Comparison of ENCODE assay signal across 10 cellular contexts in genomic region chr14:99511421-99512109, GRCh38. TPM values are rescaled to one million over a fixed set of nuclear protein-coding genes. Genes with fewer than 3 reads are reported as not detected.
DNase-seq lines count a peak whose midpoint lies in the region; ATAC-seq and TF ChIP-seq lines count a peak whose summit lies in the region.
"Had no signal": no experiment of that assay in that cellular context is flagged by ENCODE, and none has a peak within 500 bp of the region (broad histone marks: within the 10 kb centered on the region; RNA-seq: fewer than 3 reads in every experiment).

No MANE protein-coding gene starts in this region.

- no peak overlapping the region for H3K27ac Mint-ChIP-seq in activated CD4-positive, alpha-beta T cell treated with anti-CD3 and anti-CD28 coated beads for 36 hours

- no peak for ATAC-seq in stimulated activated naive CD8-positive, alpha-beta T cell treated with anti-CD3 and anti-CD28 coated beads, Interleukin-15, Interleukin-2, amounts not matched to agents 100 U/mL and 50 U/mL, for 24 hours
- ATAC-seq in activated CD4-positive, alpha-beta T cell treated with anti-CD3 and anti-CD28 coated beads for 36 hours: no peak

- DNase-seq in GM23248: peak; percentile 47
- DNase-seq in cardiac fibroblast (ENCODE audit: low read depth in 2 of 2): peak; percentile 25 to 34
- peak; percentile 51 for DNase-seq in hepatic stellate cell (ENCODE audit: low spot score)
- peak; percentile 68 for DNase-seq in spleen
- DNase-seq in G401 (ENCODE audit: low spot score): no peak
- no peak for DNase-seq in stimulated activated naive CD8-positive, alpha-beta T cell treated with anti-CD3 and anti-CD28 coated beads, Interleukin-15, Interleukin-2, amounts not matched to agents 100 U/mL and 50 U/mL, for 24 hours
- no peak for DNase-seq in activated CD4-positive, alpha-beta T cell treated with anti-CD3 and anti-CD28 coated beads for 36 hours
- DNase-seq in MM.1S: no peak
- DNase-seq: NK-92 treated with Interleukin-12 subunit alpha and Interleukin-12 subunit beta, amount 100 ng/mL, for 24 hours; stimulated activated naive CD4-positive, alpha-beta T cell treated with Interleukin-2 at 50 U/mL for 16 hours had no signal

- H3K27me3 ChIP-seq in GM23248 (replicated peaks; ENCODE audit: insufficient read depth) (no peaks in the 10 kb centered on the region), spleen (replicated peaks in 1 of 7) (no peaks in the 10 kb centered on the region), MM.1S (replicated peaks; ENCODE audit: insufficient read depth, low read length) (no peaks in the 10 kb centered on the region)

- CTCF ChIA-PET in activated CD4-positive, alpha-beta T cell treated with anti-CD3 and anti-CD28 coated beads for 36 hours (lab: Charles Lee): no interaction called here

- H3K79me2 ChIP-seq in GM23248 (ENCODE audit: insufficient read depth) (no peaks in the 10 kb centered on the region), MM.1S (ENCODE audit: low read length) (no peaks in the 10 kb centered on the region)

- no peak for TF ChIP-seq POLR2A in spleen (IDR thresholded peaks at IDR 0.05)

- no peaks in the 10 kb centered on the region for H3K27me3 Mint-ChIP-seq in activated CD4-positive, alpha-beta T cell treated with anti-CD3 and anti-CD28 coated beads for 36 hours

- in situ Hi-C loops in GM23248 (cut with MboI): no loop called here
- in situ Hi-C loops in G401 (cut with HindIII; ENCODE audit: low sequenced_read_pairs): no loop called here

- H3K27ac ChIP-seq in GM23248 (peak overlapping the region; percentile 41), spleen (no peak overlapping the region), MM.1S (ENCODE audit: low read length) (no peak overlapping the region)

- no peak overlapping the region for H3K4me3 ChIP-seq in GM23248
- H3K4me3 ChIP-seq in cardiac fibroblast (replicated peaks in 1 of 2; ENCODE audit: low read depth in 2 of 2, low read length in 2 of 2): no peak overlapping the region
- no peak overlapping the region for H3K4me3 ChIP-seq in spleen
- H3K4me3 ChIP-seq in MM.1S (ENCODE audit: low read length): no peak overlapping the region

- H3K9ac ChIP-seq in GM23248 (peak overlapping the region; percentile 35; the same call in 1 of the 2 replicates), MM.1S (ENCODE audit: low read length) (no peak overlapping the region)

- H3K4me3 Mint-ChIP-seq in activated CD4-positive, alpha-beta T cell treated with anti-CD3 and anti-CD28 coated beads for 36 hours: no peak overlapping the region

- peaks cover 15% of the 10 kb centered on the region for H3K36me3 Mint-ChIP-seq in activated CD4-positive, alpha-beta T cell treated with anti-CD3 and anti-CD28 coated beads for 36 hours (ENCODE audit: low read depth)

- intact Hi-C loops in spleen (cut with DNase I; ENCODE audit: low total_unique reads): loop anchor here (10.0 kb wide), 1 partner anchor 373 kb away; no protein-coding TSS in a partner anchor
- intact Hi-C loops in activated CD4-positive, alpha-beta T cell treated with anti-CD3 and anti-CD28 coated beads for 36 hours (cut with DNase I, micrococcal nuclease): no loop called here

- TF ChIP-seq CTCF in cardiac fibroblast (IDR thresholded peaks at IDR 0.05; ENCODE audit: low read depth, low read length): no peak
- no peak for TF ChIP-seq CTCF in spleen (IDR thresholded peaks at IDR 0.05 in 8 of 11, conservative IDR thresholded peaks at IDR 0.05 in 3 of 11)
- TF ChIP-seq CTCF in MM.1S (IDR thresholded peaks at IDR 0.05; ENCODE audit: low read length): no peak

- H3K9me3 Mint-ChIP-seq in activated CD4-positive, alpha-beta T cell treated with anti-CD3 and anti-CD28 coated beads for 36 hours (ENCODE audit: low read depth): no peaks in the 10 kb centered on the region

- WGBS in GM23248 (ENCODE audit: low coverage in 1 of 2, low lambda C conversion rate in 2 of 2, missing lambda C conversion rate in 2 of 2), 2 experiments: 42 to 53% methylated on average over 12 of the region's 12 CpGs
- WGBS in spleen, 5 donors: 85 to 95% (median 91%) methylated on average over 5 to 12 of the region's 12 CpGs

- no peaks in the 10 kb centered on the region for H3K9me2 ChIP-seq in GM23248 (ENCODE audit: insufficient read depth)
- H3K9me2 ChIP-seq in MM.1S (replicated peaks; ENCODE audit: insufficient read depth, low read length): no peaks in the 10 kb centered on the region

- POLR2A ChIA-PET in activated CD4-positive, alpha-beta T cell treated with anti-CD3 and anti-CD28 coated beads for 36 hours (lab: Charles Lee): no interaction called here

- H2AFZ ChIP-seq in GM23248 (no peak overlapping the region), MM.1S (ENCODE audit: low read length) (no peak overlapping the region)

- peaks cover 15% of the 10 kb centered on the region for H3K36me3 ChIP-seq in GM23248 (ENCODE audit: low read depth)
- peaks cover 5 to 93% (median 62%) of the 10 kb centered on the region in 6 donors for H3K36me3 ChIP-seq in spleen
- no peaks in the 10 kb centered on the region for H3K36me3 ChIP-seq in MM.1S (replicated peaks; ENCODE audit: insufficient read depth, low read length)

- H4K20me1 ChIP-seq in GM23248 (ENCODE audit: insufficient read depth) (no peaks in the 10 kb centered on the region), MM.1S (ENCODE audit: insufficient read depth, low read length) (no peaks in the 10 kb centered on the region)

- no peak overlapping the region for H3K4me2 ChIP-seq in GM23248 (ENCODE audit: unreplicated experiment)
- no peak overlapping the region for H3K4me2 ChIP-seq in MM.1S (ENCODE audit: low read depth, low read length)

- H3K4me1 ChIP-seq in GM23248 (ENCODE audit: insufficient read depth): peaks cover 15% of the 10 kb centered on the region
- H3K4me1 ChIP-seq in spleen: peaks cover 0 to 6% (median 0%) of the 10 kb centered on the region in 6 donors
- H3K4me1 ChIP-seq in MM.1S (ENCODE audit: low read length): no peaks in the 10 kb centered on the region

- H3F3A ChIP-seq in GM23248 (ENCODE audit: insufficient read depth): peaks cover 14% of the 10 kb centered on the region; the same call in 1 of the 2 replicates
- H3F3A ChIP-seq in MM.1S (ENCODE audit: insufficient read depth, low read length): no peaks in the 10 kb centered on the region

- H3K9me3 ChIP-seq in GM23248 (ENCODE audit: low read depth) (no peaks in the 10 kb centered on the region), spleen (no peaks in the 10 kb centered on the region), MM.1S (replicated peaks; ENCODE audit: insufficient read depth, low read length) (no peaks in the 10 kb centered on the region)

- H3K4me1 Mint-ChIP-seq in activated CD4-positive, alpha-beta T cell treated with anti-CD3 and anti-CD28 coated beads for 36 hours: no peaks in the 10 kb centered on the region

RNA-seq across cellular contexts. Expression of gene CCNK, which starts 30.4 kb away (rescaled TPM):
- total RNA-seq in GM23248 (2014; rRNA removed; shearing (Covaris generic)): 4.4 and 20.9 TPM in 2 replicates
- polyA plus RNA-seq in GM23248 (2016; fragmentation: Nextera tagmentation; extraction: Ambion mirVana) (20.9 and 25.6 TPM in 2 replicates), spleen (10 to 100 TPM; 11.8 to 15.5 (median 12.8) TPM)
- total RNA-seq in spleen: 10 to 100 TPM; 38.3 to 58.3 (median 50.3) TPM
- 5.9 and 16.7 TPM in 2 replicates for total RNA-seq in G401 (2014; rRNA removed; shearing (Covaris generic))
- total RNA-seq in activated CD4-positive, alpha-beta T cell treated with anti-CD3 and anti-CD28 coated beads for 36 hours: 10 to 100 TPM; 93.7 to 96.2 TPM

RNA-seq across cellular contexts. Expression of gene SETD3, which starts 30.9 kb away (rescaled TPM):
- total RNA-seq in GM23248 (2014; rRNA removed; shearing (Covaris generic)): 54.6 and 65.6 TPM in 2 replicates
- polyA plus RNA-seq in GM23248 (2016; fragmentation: Nextera tagmentation; extraction: Ambion mirVana) (43.3 and 46.9 TPM in 2 replicates), spleen (10 to 100 TPM; 18.1 to 28.4 (median 19.1) TPM)
- total RNA-seq in spleen: 10 to 100 TPM; 47.9 to 84.4 (median 64.6) TPM
- 43.7 and 54.9 TPM in 2 replicates for total RNA-seq in G401 (2014; rRNA removed; shearing (Covaris generic))
- total RNA-seq in activated CD4-positive, alpha-beta T cell treated with anti-CD3 and anti-CD28 coated beads for 36 hours: 10 to 100 TPM; 51.5 to 62.3 TPM

Comparison
In these comparisons a context has a peak if more than half of its experiments do, and no peak if none do; other contexts are left out.
1. DNase-seq: peak in GM23248 (single experiment), cardiac fibroblast (2 of 2), hepatic stellate cell (single experiment) and spleen (single experiment); none in G401 (single experiment), stimulated activated naive CD8-positive, alpha-beta T cell treated with anti-CD3 and anti-CD28 coated beads, Interleukin-15, Interleukin-2, amounts not matched to agents 100 U/mL and 50 U/mL, for 24 hours (single experiment), activated CD4-positive, alpha-beta T cell treated with anti-CD3 and anti-CD28 coated beads for 36 hours (single experiment) and MM.1S (single experiment).